9 cellular contexts compared by ENCODE assay signal in genomic region chr1:245091818-245092637, GRCh38.
A peak's percentile ranks its signal among the peaks of the same experiment; 100 is the strongest.
DNase-seq lines count a peak whose midpoint lies in the region; ATAC-seq and TF ChIP-seq lines count a peak whose summit lies in the region.
"Had no signal": no experiment of that assay in that cellular context is flagged by ENCODE, and none has a peak within 500 bp of the region (broad histone marks: within the 10 kb centered on the region; RNA-seq: fewer than 3 reads in every experiment).

No MANE protein-coding gene starts in this region.

- H3K27ac ChIP-seq in osteoblast (ENCODE audit: low read depth, low read length) (peak overlapping the region; percentile 98), colonic mucosa (no peak overlapping the region)
- H3K27ac ChIP-seq: breast epithelium had no signal

- no peak overlapping the region for H3K9ac ChIP-seq in colonic mucosa (ENCODE audit: low read depth in 2 of 2, low read length in 2 of 2)

- peaks cover 15% of the 10 kb centered on the region for H3K4me1 ChIP-seq in osteoblast (ENCODE audit: insufficient read depth, low read length)
- H3K4me1 ChIP-seq in colonic mucosa, result no peaks in the 10 kb centered on the region
- H3K4me1 ChIP-seq: breast epithelium had no signal

- H3K4me3 ChIP-seq in epithelial cell of esophagus (ENCODE audit: low read length) (no peak overlapping the region), osteoblast (ENCODE audit: insufficient read depth, low read length) (peak overlapping the region; percentile 31), colonic mucosa (no peak overlapping the region)
- H3K4me3 ChIP-seq: breast epithelium had no signal

- H3K9me3 ChIP-seq in osteoblast (ENCODE audit: low read depth, low read length) (no peaks in the 10 kb centered on the region), colonic mucosa (no peaks in the 10 kb centered on the region)
- H3K9me3 ChIP-seq: breast epithelium had no signal

- intact Hi-C loops in colonic mucosa (cut with DNase I), result no loop called here

- H3K27me3 ChIP-seq in osteoblast (ENCODE audit: insufficient read depth, low read length), result no peaks in the 10 kb centered on the region
- H3K27me3 ChIP-seq in colonic mucosa, result no peaks in the 10 kb centered on the region
- H3K27me3 ChIP-seq: breast epithelium had no signal

- H3K36me3 ChIP-seq in osteoblast (ENCODE audit: insufficient read depth, low read length) (no peaks in the 10 kb centered on the region), colonic mucosa (no peaks in the 10 kb centered on the region)
- H3K36me3 ChIP-seq: breast epithelium had no signal

- H3K79me2 ChIP-seq in osteoblast (ENCODE audit: insufficient read depth, low read length), result no peaks in the 10 kb centered on the region

- peak; percentile 97 for DNase-seq in DMS53 (lab: John Stamatoyannopoulos, UW)
- peak; percentile 22 for DNase-seq in NCI-H2029 treated with DMSO at 0.1 percent for 48 hours (lab: John Stamatoyannopoulos, UW)
- peak; percentile 97 for DNase-seq in epithelial cell of esophagus (ENCODE audit: low read depth)
- peak; percentile 98 for DNase-seq in osteoblast (ENCODE audit: insufficient read length, low spot score, missing footprints)
- DNase-seq in hippocampal formation (lab: John Stamatoyannopoulos, UW), result no peak
- no peak for DNase-seq in HuH-7 (ENCODE audit: low spot score)
- no peak for DNase-seq in colonic mucosa

- peak overlapping the region; percentile 75 for H3K4me2 ChIP-seq in osteoblast (ENCODE audit: insufficient read depth, low read length)

- H4K20me1 ChIP-seq in osteoblast (ENCODE audit: insufficient read depth, low read length), result no peaks in the 10 kb centered on the region

- peak overlapping the region; percentile 91 for H2AFZ ChIP-seq in osteoblast (ENCODE audit: low read length)

- no peak for ATAC-seq in HG02623 (IDR thresholded peaks at IDR 0.05; ENCODE audit: unreplicated experiment)

- TF ChIP-seq CTCF in epithelial cell of esophagus (IDR thresholded peaks at IDR 0.05; ENCODE audit: insufficient read depth, low read depth, low read length, missing control alignments) (no peak), osteoblast (IDR thresholded peaks at IDR 0.05; ENCODE audit: extremely low read depth, low read depth, low read length) (no peak), colonic mucosa (IDR thresholded peaks at IDR 0.05) (no peak)

Comparison
In these comparisons a context has a peak if more than half of its experiments do, and no peak if none do; other contexts are left out.
1. DNase-seq: peak in DMS53 (single experiment), NCI-H2029 treated with DMSO at 0.1 percent for 48 hours (single experiment), epithelial cell of esophagus (single experiment) and osteoblast (single experiment); none in hippocampal formation (0 of 2), HuH-7 (single experiment) and colonic mucosa (single experiment).